In the genomic region with DNA sequence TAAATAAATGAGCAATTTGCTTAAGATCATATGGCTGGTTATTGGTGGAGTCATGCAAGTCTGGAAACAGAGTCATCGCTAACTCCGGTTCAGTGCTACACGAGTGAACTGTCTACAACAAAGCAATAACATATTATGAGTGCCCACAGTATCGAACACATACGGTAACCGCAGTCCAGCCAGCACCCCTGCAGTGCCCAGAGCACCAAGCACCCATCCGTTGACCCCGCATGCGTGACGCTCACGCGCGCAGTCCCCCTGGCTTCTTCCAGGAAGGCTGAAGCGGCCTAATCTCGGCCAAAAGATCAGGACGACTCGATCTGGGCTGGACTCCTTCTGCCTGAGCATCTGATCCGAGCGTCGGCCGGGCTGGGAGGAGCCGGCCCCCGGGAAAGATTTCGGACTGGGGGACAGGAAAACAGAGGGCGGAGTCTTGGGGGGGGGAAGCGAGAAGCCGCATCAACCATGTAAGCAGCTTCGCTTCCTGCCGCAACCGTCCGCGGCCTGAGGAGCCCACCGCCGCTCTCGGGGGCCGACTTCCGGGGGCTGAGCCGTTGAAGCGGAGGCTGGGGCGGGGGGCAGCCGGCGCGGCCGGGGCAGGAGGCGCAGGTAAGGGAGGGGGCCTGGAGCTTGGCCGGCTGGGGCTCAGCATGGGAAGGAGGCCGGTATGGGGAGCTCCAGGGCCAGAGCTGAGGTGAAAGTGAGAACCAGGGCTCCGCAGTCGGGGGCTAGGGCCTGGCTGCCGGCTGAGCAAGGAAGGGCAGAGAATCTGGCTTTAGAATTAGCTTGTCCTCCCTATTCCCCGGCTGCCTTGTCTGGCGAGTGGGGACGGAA, we compare ENCODE assay signal across 8 cellular contexts. TPM values are rescaled to one million over a fixed set of nuclear protein-coding genes. Genes with fewer than 3 reads are reported as not detected.
A peak's percentile ranks its signal among the peaks of the same experiment; 100 is the strongest.
DNase-seq lines count a peak whose midpoint lies in the region; ATAC-seq, FAIRE-seq and TF ChIP-seq lines count a peak whose summit lies in the region.

A gene with protein sequence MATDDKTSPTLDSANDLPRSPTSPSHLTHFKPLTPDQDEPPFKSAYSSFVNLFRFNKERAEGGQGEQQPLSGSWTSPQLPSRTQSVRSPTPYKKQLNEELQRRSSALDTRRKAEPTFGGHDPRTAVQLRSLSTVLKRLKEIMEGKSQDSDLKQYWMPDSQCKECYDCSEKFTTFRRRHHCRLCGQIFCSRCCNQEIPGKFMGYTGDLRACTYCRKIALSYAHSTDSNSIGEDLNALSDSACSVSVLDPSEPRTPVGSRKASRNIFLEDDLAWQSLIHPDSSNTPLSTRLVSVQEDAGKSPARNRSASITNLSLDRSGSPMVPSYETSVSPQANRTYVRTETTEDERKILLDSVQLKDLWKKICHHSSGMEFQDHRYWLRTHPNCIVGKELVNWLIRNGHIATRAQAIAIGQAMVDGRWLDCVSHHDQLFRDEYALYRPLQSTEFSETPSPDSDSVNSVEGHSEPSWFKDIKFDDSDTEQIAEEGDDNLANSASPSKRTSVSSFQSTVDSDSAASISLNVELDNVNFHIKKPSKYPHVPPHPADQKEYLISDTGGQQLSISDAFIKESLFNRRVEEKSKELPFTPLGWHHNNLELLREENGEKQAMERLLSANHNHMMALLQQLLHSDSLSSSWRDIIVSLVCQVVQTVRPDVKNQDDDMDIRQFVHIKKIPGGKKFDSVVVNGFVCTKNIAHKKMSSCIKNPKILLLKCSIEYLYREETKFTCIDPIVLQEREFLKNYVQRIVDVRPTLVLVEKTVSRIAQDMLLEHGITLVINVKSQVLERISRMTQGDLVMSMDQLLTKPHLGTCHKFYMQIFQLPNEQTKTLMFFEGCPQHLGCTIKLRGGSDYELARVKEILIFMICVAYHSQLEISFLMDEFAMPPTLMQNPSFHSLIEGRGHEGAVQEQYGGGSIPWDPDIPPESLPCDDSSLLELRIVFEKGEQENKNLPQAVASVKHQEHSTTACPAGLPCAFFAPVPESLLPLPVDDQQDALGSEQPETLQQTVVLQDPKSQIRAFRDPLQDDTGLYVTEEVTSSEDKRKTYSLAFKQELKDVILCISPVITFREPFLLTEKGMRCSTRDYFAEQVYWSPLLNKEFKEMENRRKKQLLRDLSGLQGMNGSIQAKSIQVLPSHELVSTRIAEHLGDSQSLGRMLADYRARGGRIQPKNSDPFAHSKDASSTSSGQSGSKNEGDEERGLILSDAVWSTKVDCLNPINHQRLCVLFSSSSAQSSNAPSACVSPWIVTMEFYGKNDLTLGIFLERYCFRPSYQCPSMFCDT (N-terminal part only) (plus strand): TSS at position 449 of the 834 bp plus-strand sequence. CDS start 5,265 bp downstream, outside the sequence.

- H3K9me3 ChIP-seq in astrocyte (ENCODE audit: insufficient read depth, low read depth, low read length) (no peaks in the 10 kb centered on the region), right cardiac atrium (ENCODE audit: control insufficient read depth, low read length) (no peaks in the 10 kb centered on the region), uterus (no peaks in the 10 kb centered on the region)

- peak; percentile 79 for ATAC-seq in GM18505 (IDR thresholded peaks at IDR 0.05; ENCODE audit: unreplicated experiment)
- ATAC-seq in HG02973 (IDR thresholded peaks at IDR 0.05; ENCODE audit: unreplicated experiment), result peak; percentile 81
- peak; percentile 98 for ATAC-seq in right cardiac atrium

- H3K9ac ChIP-seq in astrocyte (ENCODE audit: low read length), result peak within 1 kb of the TSS; percentile 93

- H3K27ac ChIP-seq in astrocyte (ENCODE audit: low read depth, low read length) (peak within 1 kb of the TSS; percentile 86), right cardiac atrium (ENCODE audit: low read length) (peak within 1 kb of the TSS; percentile 95), uterus (peak within 1 kb of the TSS; percentile 91 to 93)

- WGBS in right cardiac atrium, result under 1% methylated on average over 53 of the region's 53 CpGs

- intact Hi-C loops in right cardiac atrium (cut with DNase I) (no loop called here), uterus (cut with DNase I; ENCODE audit: low total_unique reads) (loop anchor here (10.0 kb wide), 1 partner anchor 641 kb away; a partner anchor contains a TSS)

- H3K4me3 ChIP-seq in astrocyte (ENCODE audit: insufficient read depth, low read depth, low read length) (peak within 1 kb of the TSS; percentile 96), right cardiac atrium (ENCODE audit: low read length) (peak within 1 kb of the TSS; percentile 94), uterus (peak within 1 kb of the TSS; percentile 81 to 83)

- no peaks in the 10 kb centered on the region for H3K27me3 ChIP-seq in astrocyte (ENCODE audit: insufficient read depth, low read length)
- H3K27me3 ChIP-seq in right cardiac atrium (ENCODE audit: control insufficient read depth, insufficient read depth), result no peaks in the 10 kb centered on the region
- no peaks in the 10 kb centered on the region for H3K27me3 ChIP-seq in uterus

- TF ChIP-seq POLR2A in GM18505 (IDR thresholded peaks at IDR 0.05; ENCODE audit: borderline replicate concordance, extremely low read depth, insufficient read depth, insufficient read length), result peak; percentile 72
- TF ChIP-seq POLR2A in uterus (IDR thresholded peaks at IDR 0.05), result peak; percentile 68 to 85

- H3K9me3 Mint-ChIP-seq in astrocyte (ENCODE audit: unreplicated experiment), result no peaks in the 10 kb centered on the region

- H3K4me1 Mint-ChIP-seq in astrocyte (ENCODE audit: low read depth, unreplicated experiment), result peaks cover 6% of the 10 kb centered on the region

- H3K4me1 ChIP-seq in astrocyte (ENCODE audit: insufficient read depth, low read length) (peaks cover 14% of the 10 kb centered on the region), right cardiac atrium (ENCODE audit: control insufficient read depth, insufficient read depth, low read length) (peaks cover 12% of the 10 kb centered on the region), uterus (peaks cover 0 to 4% of the 10 kb centered on the region in 2 donors)

- H2AFZ ChIP-seq in astrocyte (ENCODE audit: low read depth, low read length), result peak within 1 kb of the TSS; percentile 92

- H3K4me2 ChIP-seq in astrocyte (ENCODE audit: low read length), result peak within 1 kb of the TSS; percentile 92

- DNase-seq in NCI-H2029 (lab: John Stamatoyannopoulos, UW) (peak; percentile 93), T-helper 22 cell (ENCODE audit: low read depth) (peak; percentile 83), astrocyte (ENCODE audit: low read depth) (peak; percentile 96), right cardiac atrium (peak; percentile 96 to 98 (median 97)), pulmonary artery endothelial cell (ENCODE audit: low read depth, low spot score) (peak; percentile 88), uterus (peak; percentile 93 to 96)

- FAIRE-seq in astrocyte (lab: Jason Lieb, UNC), result peak; percentile 17

- H3K79me2 ChIP-seq in astrocyte (ENCODE audit: insufficient read depth, low read length), result peaks cover 42% of the 10 kb centered on the region

- TF ChIP-seq CTCF in astrocyte (IDR thresholded peaks at IDR 0.05; ENCODE audit: insufficient read depth, low read depth, low read length) (no peak), uterus (IDR thresholded peaks at IDR 0.05) (peak in 1 of 4 experiments; percentile 40)

- H3K4me3 Mint-ChIP-seq in astrocyte (ENCODE audit: unreplicated experiment), result peak within 1 kb of the TSS; percentile 95

- peak within 1 kb of the TSS; percentile 91 for H3K27ac Mint-ChIP-seq in astrocyte (ENCODE audit: unreplicated experiment)

- no peaks in the 10 kb centered on the region for H3K27me3 Mint-ChIP-seq in astrocyte (ENCODE audit: low read depth, unreplicated experiment)

- peaks cover 3% of the 10 kb centered on the region for H3K36me3 Mint-ChIP-seq in astrocyte (ENCODE audit: low read depth, unreplicated experiment)

- H3K36me3 ChIP-seq in astrocyte (ENCODE audit: insufficient read depth, low read length), result no peaks in the 10 kb centered on the region
- H3K36me3 ChIP-seq in uterus, result no peaks in the 10 kb centered on the region

- peaks cover 31% of the 10 kb centered on the region for H4K20me1 ChIP-seq in astrocyte (ENCODE audit: insufficient read depth, low read length)

RNA-seq across cellular contexts. Expression of the gene that starts here (rescaled TPM):
- total RNA-seq in astrocyte, result 29.8 and 32.2 TPM in 2 replicates
- total RNA-seq in right cardiac atrium, result 10 to 100 TPM; 17.2 to 20.4 (median 19.9) TPM
- 5.0 TPM for polyA plus RNA-seq in right cardiac atrium
- total RNA-seq in pulmonary artery endothelial cell, result 23.4 and 31.8 TPM in 2 replicates
- total RNA-seq in uterus, result 10 to 100 TPM; 11.5 to 58.8 (median 28.5) TPM

Comparison
In these comparisons a context has a peak if more than half of its experiments do, and no peak if none do; other contexts are left out.
1. Peak in every context shown above with its lines: DNase-seq, ATAC-seq, H3K4me3 ChIP-seq and H3K27ac ChIP-seq.